ENCODE assay signal across 4 cellular contexts in genomic region chr9:29062446-29062845, GRCh38.
"Had no signal": no experiment of that assay in that cellular context is flagged by ENCODE, and none has a peak within 500 bp of the region (broad histone marks: within the 10 kb centered on the region; RNA-seq: fewer than 3 reads in every experiment).

No MANE protein-coding gene starts in this region.

- DNase-seq: IMR-90, KBM-7 had no signal

- H3K4me3 ChIP-seq: K562 had no signal

- H3K27ac ChIP-seq: HL-60 had no signal
